14 cellular contexts compared by ENCODE assay signal in the genomic region with DNA sequence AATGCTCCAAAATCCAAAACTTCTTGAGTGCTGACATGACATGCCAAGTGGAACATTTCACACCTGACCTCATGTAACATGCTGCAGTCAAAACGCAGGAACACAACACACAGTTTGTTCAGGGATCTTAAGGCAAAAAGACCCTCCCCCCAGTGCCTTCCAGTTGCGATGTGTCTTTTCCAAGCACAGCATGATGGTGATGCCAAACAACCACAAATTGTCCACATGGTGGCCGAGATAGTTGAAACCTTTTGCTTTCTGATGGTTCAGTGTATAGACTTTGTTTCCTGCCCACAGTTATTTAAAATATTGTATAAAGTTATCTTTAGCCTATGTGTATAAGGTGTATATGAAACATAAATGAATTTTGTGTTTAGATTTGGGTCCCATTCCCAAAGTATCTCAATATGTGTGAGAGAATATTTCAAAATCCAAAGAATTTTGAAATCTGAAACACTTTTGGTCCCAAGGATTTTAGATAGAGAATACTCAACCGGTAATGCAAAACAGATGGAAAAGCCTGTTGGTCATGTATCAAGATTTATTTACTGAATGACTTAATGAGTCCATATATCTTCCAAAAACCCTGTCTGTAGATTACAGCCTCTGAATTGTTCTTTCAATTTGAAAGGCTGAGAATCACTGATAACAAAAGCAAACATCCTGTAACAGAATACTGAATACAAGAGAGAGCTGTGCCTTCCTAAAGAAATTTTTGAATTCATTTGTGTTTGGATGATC.
DNase-seq lines count a peak whose midpoint lies in the region; ATAC-seq, FAIRE-seq and TF ChIP-seq lines count a peak whose summit lies in the region.
"Had no signal": no experiment of that assay in that cellular context is flagged by ENCODE, and none has a peak within 500 bp of the region (broad histone marks: within the 10 kb centered on the region; RNA-seq: fewer than 3 reads in every experiment).

No MANE protein-coding gene starts in this region.

- H3K27ac ChIP-seq in pancreas: no peak overlapping the region
- no peak overlapping the region for H3K27ac ChIP-seq in trophoblast cell (ENCODE audit: low read depth, low read length)
- H3K27ac ChIP-seq: lower lobe of right lung, stomach had no signal

- TF ChIP-seq CTCF in choroid plexus epithelial cell (conservative IDR thresholded peaks at IDR 0.05; ENCODE audit: low read depth, low read length) (no peak), pancreas (IDR thresholded peaks at IDR 0.05) (no peak)

- H3K4me2 ChIP-seq in trophoblast cell (ENCODE audit: low read length): no peak overlapping the region

- no peaks in the 10 kb centered on the region for H3K79me2 ChIP-seq in trophoblast cell (ENCODE audit: control insufficient read depth, insufficient read depth, low read length, poor library complexity)

- H3K4ac ChIP-seq in trophoblast cell (ENCODE audit: low read depth, low read length): no peak overlapping the region

- no peak overlapping the region for H2BK12ac ChIP-seq in trophoblast cell (ENCODE audit: low read length)

- H3K79me1 ChIP-seq in trophoblast cell (ENCODE audit: low read length): no peaks in the 10 kb centered on the region

- H3K18ac ChIP-seq in trophoblast cell (ENCODE audit: low read length): no peak overlapping the region

- no peak overlapping the region for H2BK120ac ChIP-seq in trophoblast cell (ENCODE audit: insufficient read depth, low read length, poor library complexity)

- H3K36me3 ChIP-seq in pancreas (no peaks in the 10 kb centered on the region), trophoblast cell (ENCODE audit: control insufficient read depth in 1 of 2, insufficient read depth in 2 of 2, low read length in 2 of 2) (no peaks in the 10 kb centered on the region)
- H3K36me3 ChIP-seq: lower lobe of right lung, stomach had no signal

- H3K4me1 ChIP-seq in pancreas (peaks cover 0 to 7% (median 5%) of the 10 kb centered on the region in 3 donors), trophoblast cell (ENCODE audit: control insufficient read depth in 1 of 2, insufficient read depth in 2 of 2, low read length in 2 of 2) (no peaks in the 10 kb centered on the region)
- H3K4me1 ChIP-seq: lower lobe of right lung had no signal

- H3K9ac ChIP-seq in trophoblast cell (ENCODE audit: low read length): no peak overlapping the region

- ATAC-seq in pancreas: peak in 3 of 4 donors; percentile 54 to 64 (median 60)
- ATAC-seq in GM21360 (IDR thresholded peaks at IDR 0.05; ENCODE audit: unreplicated experiment): no peak
- no peak for ATAC-seq in stimulated activated naive CD8-positive, alpha-beta T cell treated with anti-CD3 and anti-CD28 coated beads, Interleukin-15, Interleukin-2, amounts not matched to agents 100 U/mL and 50 U/mL, for 24 hours
- ATAC-seq: lower lobe of right lung had no signal

- H3K23ac ChIP-seq in trophoblast cell (ENCODE audit: low read length): no peak overlapping the region

- H3K14ac ChIP-seq in trophoblast cell (ENCODE audit: low read length): no peak overlapping the region

- no peaks in the 10 kb centered on the region for H3K9me3 ChIP-seq in pancreas
- H3K9me3 ChIP-seq in trophoblast cell (ENCODE audit: insufficient read depth, low read depth, low read length): no peaks in the 10 kb centered on the region
- H3K9me3 ChIP-seq: lower lobe of right lung, stomach had no signal

- H2BK5ac ChIP-seq in trophoblast cell (ENCODE audit: low read depth, low read length, poor library complexity): no peak overlapping the region

- H3K27me3 ChIP-seq in pancreas: no peaks in the 10 kb centered on the region
- no peaks in the 10 kb centered on the region for H3K27me3 ChIP-seq in trophoblast cell (ENCODE audit: insufficient read depth, low read length)
- H3K27me3 ChIP-seq: stomach had no signal

- FAIRE-seq in pancreas (lab: Jason Lieb, UNC): peak; percentile 34

- no peak overlapping the region for H2AFZ ChIP-seq in trophoblast cell (ENCODE audit: insufficient read depth, low read length, poor library complexity)

- no peak overlapping the region for H4K8ac ChIP-seq in trophoblast cell (ENCODE audit: low read depth, low read length)

- intact Hi-C loops in pancreas (cut with DNase I): no loop called here

- DNase-seq in DMS53 (lab: John Stamatoyannopoulos, UW) (peak; percentile 22), DMS53 treated with DMSO at 0.1 percent for 48 hours (lab: John Stamatoyannopoulos, UW; ENCODE audit: unreplicated experiment) (no peak), NCI-H526 (lab: John Stamatoyannopoulos, UW) (peak; percentile 15 to 28), choroid plexus epithelial cell (ENCODE audit: low read depth) (peak; percentile 26), pancreas (no peak), trophoblast cell (no peak)
- DNase-seq in stimulated activated naive CD8-positive, alpha-beta T cell treated with anti-CD3 and anti-CD28 coated beads, Interleukin-15, Interleukin-2, amounts not matched to agents 100 U/mL and 50 U/mL, for 24 hours: no peak
- DNase-seq: activated CD4-positive, alpha-beta T cell treated with anti-CD3 and anti-CD28 coated beads, Interleukin-2, amount 10 ng/mL, durations not matched to agents 24 days and 14 days; activated naive CD4-positive, alpha-beta T cell; lower lobe of right lung; NCI-H1930; stimulated activated CD4-positive, alpha-beta T cell treated with anti-CD3 and anti-CD28 coated beads, Interleukin-2, amount 100 ng/mL, for 24 hours; stomach had no signal

- no peak overlapping the region for H4K91ac ChIP-seq in trophoblast cell (ENCODE audit: low read depth, low read length)

- WGBS in pancreas, 2 donors: 65 to 68% methylated on average over 4 of the region's 4 CpGs
- WGBS in trophoblast cell (ENCODE audit: extremely low coverage, insufficient coverage, insufficient read length): no CpG with 5 or more reads among the region's 4 CpGs

- no peak overlapping the region for H3K4me3 ChIP-seq in choroid plexus epithelial cell (ENCODE audit: low read depth, low read length)
- no peak overlapping the region for H3K4me3 ChIP-seq in pancreas
- no peak overlapping the region for H3K4me3 ChIP-seq in trophoblast cell (ENCODE audit: low read depth, low read length)
- H3K4me3 ChIP-seq: lower lobe of right lung, stomach had no signal

- no peak overlapping the region for H2AK5ac ChIP-seq in trophoblast cell (ENCODE audit: low read length)

- H4K12ac ChIP-seq in trophoblast cell (ENCODE audit: low read depth, low read length): no peak overlapping the region

Comparison
In these comparisons a context has a peak if more than half of its experiments do, and no peak if none do; other contexts are left out.
1. DNase-seq: peak in DMS53 (single experiment), NCI-H526 (2 of 2) and choroid plexus epithelial cell (single experiment); none in DMS53 treated with DMSO at 0.1 percent for 48 hours (single experiment), pancreas (0 of 6), trophoblast cell (0 of 2) and stimulated activated naive CD8-positive, alpha-beta T cell treated with anti-CD3 and anti-CD28 coated beads, Interleukin-15, Interleukin-2, amounts not matched to agents 100 U/mL and 50 U/mL, for 24 hours (single experiment).
2. ATAC-seq: peak in pancreas (3 of 4); none in GM21360 (single experiment) and stimulated activated naive CD8-positive, alpha-beta T cell treated with anti-CD3 and anti-CD28 coated beads, Interleukin-15, Interleukin-2, amounts not matched to agents 100 U/mL and 50 U/mL, for 24 hours (single experiment).